ENCODE assay signal across 18 cellular contexts in genomic region chr2:196125596-196125995, GRCh38. TPM values are rescaled to one million over a fixed set of nuclear protein-coding genes. Genes with fewer than 3 reads are reported as not detected.
DNase-seq lines count a peak whose midpoint lies in the region; ATAC-seq and TF ChIP-seq lines count a peak whose summit lies in the region.
"Had no signal": no experiment of that assay in that cellular context is flagged by ENCODE, and none has a peak within 500 bp of the region (broad histone marks: within the 10 kb centered on the region; RNA-seq: fewer than 3 reads in every experiment).

No MANE protein-coding gene starts in this region.

- TF ChIP-seq CTCF in WTC11 (IDR thresholded peaks at IDR 0.05): no peak
- no peak for TF ChIP-seq CTCF in dorsolateral prefrontal cortex (IDR thresholded peaks at IDR 0.05 in 54 of 56, conservative IDR thresholded peaks at IDR 0.05 in 2 of 56; ENCODE audit: low read depth in 1 of 56, partially characterized antibody in 56 of 56)
- TF ChIP-seq CTCF in neural progenitor cell (IDR thresholded peaks at IDR 0.05): no peak

- no peaks in the 10 kb centered on the region for H3F3A ChIP-seq in neural progenitor cell (ENCODE audit: low read depth)

- H3K9me3 ChIP-seq in neural progenitor cell (ENCODE audit: low read depth): peaks cover 5% of the 10 kb centered on the region

- H3K36me3 Mint-ChIP-seq in WTC11 (peaks cover 39% of the 10 kb centered on the region), neural progenitor cell (peaks cover 3% of the 10 kb centered on the region)
- peaks cover 15% of the 10 kb centered on the region for H3K36me3 Mint-ChIP-seq in activated CD4-positive, alpha-beta T cell treated with anti-CD3 and anti-CD28 coated beads for 36 hours (ENCODE audit: low read depth)
- H3K36me3 Mint-ChIP-seq in stimulated activated effector memory CD8-positive, alpha-beta T cell treated with anti-CD3 and anti-CD28 coated beads, Interleukin-12 subunit alpha, Interleukin-12 subunit beta, amount 100 ng/mL, for 72 hours: peaks cover 5% of the 10 kb centered on the region

- H3K36me3 ChIP-seq in neural progenitor cell: peaks cover 5% of the 10 kb centered on the region

- no peaks in the 10 kb centered on the region for H3K79me2 ChIP-seq in neural progenitor cell (ENCODE audit: low read depth)

- H3K4me3 Mint-ChIP-seq in WTC11 (no peak overlapping the region), neural progenitor cell (no peak overlapping the region)
- no peak overlapping the region for H3K4me3 Mint-ChIP-seq in activated CD4-positive, alpha-beta T cell treated with anti-CD3 and anti-CD28 coated beads for 36 hours
- H3K4me3 Mint-ChIP-seq in stimulated activated effector memory CD8-positive, alpha-beta T cell treated with anti-CD3 and anti-CD28 coated beads, Interleukin-12 subunit alpha, Interleukin-12 subunit beta, amount 100 ng/mL, for 72 hours: no peak overlapping the region
- H3K4me3 Mint-ChIP-seq: B cell; CD4-positive, CD25-positive, alpha-beta regulatory T cell; HFFc6 had no signal

- H3K27me3 Mint-ChIP-seq in WTC11 (ENCODE audit: low read depth) (peaks cover 7% of the 10 kb centered on the region; the same call in 1 of the 2 replicates), neural progenitor cell (ENCODE audit: insufficient read depth, low read depth) (peaks cover 6% of the 10 kb centered on the region)
- no peaks in the 10 kb centered on the region for H3K27me3 Mint-ChIP-seq in activated CD4-positive, alpha-beta T cell treated with anti-CD3 and anti-CD28 coated beads for 36 hours
- H3K27me3 Mint-ChIP-seq: B cell had no signal

- intact Hi-C loops in dorsolateral prefrontal cortex (cut with DNase I): no loop called here
- intact Hi-C loops in activated CD4-positive, alpha-beta T cell treated with anti-CD3 and anti-CD28 coated beads for 36 hours (cut with DNase I, micrococcal nuclease): no loop called here

- H3K27me3 ChIP-seq in dorsolateral prefrontal cortex (no peaks in the 10 kb centered on the region), neural progenitor cell (no peaks in the 10 kb centered on the region)

- peaks cover 12% of the 10 kb centered on the region for H3K4me1 Mint-ChIP-seq in WTC11
- peaks cover 6% of the 10 kb centered on the region for H3K4me1 Mint-ChIP-seq in neural progenitor cell
- no peaks in the 10 kb centered on the region for H3K4me1 Mint-ChIP-seq in activated CD4-positive, alpha-beta T cell treated with anti-CD3 and anti-CD28 coated beads for 36 hours
- H3K4me1 Mint-ChIP-seq in stimulated activated effector memory CD8-positive, alpha-beta T cell treated with anti-CD3 and anti-CD28 coated beads, Interleukin-12 subunit alpha, Interleukin-12 subunit beta, amount 100 ng/mL, for 72 hours: no peaks in the 10 kb centered on the region
- H3K4me1 Mint-ChIP-seq: B cell; CD4-positive, CD25-positive, alpha-beta regulatory T cell had no signal

- H3K27ac Mint-ChIP-seq in WTC11 (no peak overlapping the region), neural progenitor cell (no peak overlapping the region)
- H3K27ac Mint-ChIP-seq in activated CD4-positive, alpha-beta T cell treated with anti-CD3 and anti-CD28 coated beads for 36 hours: no peak overlapping the region
- H3K27ac Mint-ChIP-seq in stimulated activated effector memory CD8-positive, alpha-beta T cell treated with anti-CD3 and anti-CD28 coated beads, Interleukin-12 subunit alpha, Interleukin-12 subunit beta, amount 100 ng/mL, for 72 hours: no peak overlapping the region
- H3K27ac Mint-ChIP-seq: B cell; CD4-positive, CD25-positive, alpha-beta regulatory T cell; HFFc6 had no signal

- POLR2A ChIA-PET in WTC11 (lab: Charles Lee): no interaction called here
- POLR2A ChIA-PET in activated CD4-positive, alpha-beta T cell treated with anti-CD3 and anti-CD28 coated beads for 36 hours (lab: Charles Lee): no interaction called here

- CTCF ChIA-PET in WTC11 (lab: Charles Lee): no interaction called here
- CTCF ChIA-PET in activated CD4-positive, alpha-beta T cell treated with anti-CD3 and anti-CD28 coated beads for 36 hours (lab: Charles Lee): interaction anchor here (0.7 to 1.5 kb wide), 2 partner anchors 178 to 212 kb away, joined by 3 read pairs; no protein-coding TSS in a partner anchor

- no peak overlapping the region for H3K9ac ChIP-seq in neural progenitor cell

- H4K20me1 ChIP-seq in neural progenitor cell (ENCODE audit: low read depth): no peaks in the 10 kb centered on the region

- no peak overlapping the region for H3K4me2 ChIP-seq in neural progenitor cell

- peaks cover 51% of the 10 kb centered on the region for H3K9me3 Mint-ChIP-seq in WTC11
- H3K9me3 Mint-ChIP-seq in neural progenitor cell: peaks cover 32% of the 10 kb centered on the region
- H3K9me3 Mint-ChIP-seq in activated CD4-positive, alpha-beta T cell treated with anti-CD3 and anti-CD28 coated beads for 36 hours (ENCODE audit: low read depth): peaks cover 25% of the 10 kb centered on the region
- H3K9me3 Mint-ChIP-seq in stimulated activated effector memory CD8-positive, alpha-beta T cell treated with anti-CD3 and anti-CD28 coated beads, Interleukin-12 subunit alpha, Interleukin-12 subunit beta, amount 100 ng/mL, for 72 hours: peaks cover 6% of the 10 kb centered on the region

- H3K4me3 ChIP-seq in dorsolateral prefrontal cortex (peak overlapping the region in 32 of 59 donors; percentile 1 to 52 (median 28)), neural progenitor cell (no peak overlapping the region)
- H3K4me3 ChIP-seq: K562 had no signal

- peak overlapping the region; percentile 23 for H2AFZ ChIP-seq in neural progenitor cell (replicated peaks)

- no peaks in the 10 kb centered on the region for H3K4me1 ChIP-seq in neural progenitor cell

- no peak for DNase-seq in WTC11 (ENCODE audit: low spot score)
- no peak for DNase-seq in dorsolateral prefrontal cortex
- DNase-seq in neural progenitor cell (ENCODE audit: low spot score): no peak
- no peak for DNase-seq in activated CD4-positive, alpha-beta T cell treated with anti-CD3 and anti-CD28 coated beads for 36 hours
- DNase-seq in stimulated activated effector memory CD8-positive, alpha-beta T cell treated with anti-CD3 and anti-CD28 coated beads, Interleukin-12 subunit alpha, Interleukin-12 subunit beta, amount 100 ng/mL, for 72 hours (ENCODE audit: low spot score in 2 of 2): no peak
- DNase-seq in mesenteric fat pad (ENCODE audit: low spot score): no peak
- DNase-seq: Calu3; CD4-positive, CD25-positive, alpha-beta regulatory T cell; HFFc6; NCI-H1436 treated with DMSO at 0.1 percent for 48 hours; NCI-H2081; NCI-H510A treated with DMSO at 0.1 percent for 48 hours; NCI-H82 had no signal

- peak; percentile 50; the same call in 1 of the 2 replicates for ATAC-seq in WTC11
- ATAC-seq in activated CD4-positive, alpha-beta T cell treated with anti-CD3 and anti-CD28 coated beads for 36 hours: no peak
- no peak for ATAC-seq in stimulated activated effector memory CD8-positive, alpha-beta T cell treated with anti-CD3 and anti-CD28 coated beads, Interleukin-12 subunit alpha, Interleukin-12 subunit beta, amount 100 ng/mL, for 72 hours
- no peak for ATAC-seq in GM21515 (IDR thresholded peaks at IDR 0.05; ENCODE audit: unreplicated experiment)
- ATAC-seq: K562, Panc1, Right ventricle myocardium inferior had no signal

- H3K27ac ChIP-seq in dorsolateral prefrontal cortex (peak overlapping the region in 20 of 59 donors; percentile 2 to 79 (median 37)), neural progenitor cell (no peak overlapping the region)

TF ChIP-seq in WTC11, 78 proteins besides CTCF, POLR2A, EP300 and RAD21 (continues in another document):
- no peak for TF ChIP-seq CBFB (CRISPR knock-in tag; IDR thresholded peaks at IDR 0.05; ENCODE audit: low read depth)
- TF ChIP-seq ZBTB43 (CRISPR knock-in tag; IDR thresholded peaks at IDR 0.05): no peak
- TF ChIP-seq JUN (CRISPR knock-in tag; IDR thresholded peaks at IDR 0.05): no peak
- TF ChIP-seq MXD4 (CRISPR knock-in tag; IDR thresholded peaks at IDR 0.05; ENCODE audit: borderline replicate concordance): no peak
- TF ChIP-seq HMGXB4 (CRISPR knock-in tag; IDR thresholded peaks at IDR 0.05): no peak
- TF ChIP-seq PRRX2 (CRISPR knock-in tag; IDR thresholded peaks at IDR 0.05): no peak

RNA-seq across cellular contexts. Expression of gene STK17B, which starts 45.8 kb away (rescaled TPM):
- total RNA-seq in WTC11 (2021) (11.2 to 11.8 TPM (median 11.7 TPM) in 3 replicates), dorsolateral prefrontal cortex (10 to 100 TPM in 72 of 120 experiments, 1 to 10 TPM in 48; 4.1 to 30.1 (median 11.2) TPM), neural progenitor cell (ENCODE audit: low replicate concordance) (18.6 and 35.4 TPM in 2 replicates), mesenteric fat pad (67.7 TPM)
- total RNA-seq in activated CD4-positive, alpha-beta T cell treated with anti-CD3 and anti-CD28 coated beads for 36 hours: 100 to 1,000 TPM; 159 to 178 TPM

RNA-seq across cellular contexts. Expression of gene DNAH7, which starts 57.0 kb away (rescaled TPM):
- total RNA-seq in WTC11 (2021) (0.04 to 0.23 TPM (median 0.14 TPM) in 3 replicates), dorsolateral prefrontal cortex (10 to 100 TPM in 115 of 120 experiments, 1 to 10 TPM in 5; 4.6 to 43.3 (median 15.6) TPM), neural progenitor cell (ENCODE audit: low replicate concordance) (0.25 and 0.49 TPM in 2 replicates), mesenteric fat pad (0.45 TPM)
- total RNA-seq in activated CD4-positive, alpha-beta T cell treated with anti-CD3 and anti-CD28 coated beads for 36 hours: not detected
- total RNA-seq: CD4-positive, CD25-positive, alpha-beta regulatory T cell had no signal
